In genomic region chr12:78580296-78580695, GRCh38 we compare ENCODE assay signal across 19 cellular contexts.
"Had no signal": no experiment of that assay in that cellular context is flagged by ENCODE, and none has a peak within 500 bp of the region (broad histone marks: within the 10 kb centered on the region; RNA-seq: fewer than 3 reads in every experiment).

No MANE protein-coding gene starts in this region.

- DNase-seq: effector memory CD8-positive, alpha-beta T cell; esophagus squamous epithelium; foreskin fibroblast; immature natural killer cell; kidney; left colon; mucosa of descending colon; naive thymus-derived CD8-positive, alpha-beta T cell; ovary; right cardiac atrium; stimulated activated CD4-positive, alpha-beta T cell treated with anti-CD3 and anti-CD28 coated beads, Interleukin-15, amount 100 ng/mL, for 24 hours; stimulated activated CD4-positive, alpha-beta T cell treated with anti-CD3 and anti-CD28 coated beads, Interleukin-1b, Interleukin-23, amount 100 ng/mL, for 48 hours; stimulated activated CD4-positive, alpha-beta T cell treated with anti-CD3 and anti-CD28 coated beads, Interleukin-4, amount 100 ng/mL, for 24 hours; tibial artery; upper lobe of right lung had no signal

- ATAC-seq: effector memory CD8-positive, alpha-beta T cell; gastroesophageal sphincter; left colon; mucosa of descending colon; naive thymus-derived CD8-positive, alpha-beta T cell; right cardiac atrium; stimulated activated memory B cell treated with anti-CD40 and anti-IgM and Interleukin-4, amounts not matched to agents 10 μg/mL and 1 μg/mL and 100 μg/mL, for 72 hours; upper lobe of right lung had no signal

- H3K27me3 ChIP-seq: esophagus squamous epithelium, gastroesophageal sphincter, ovary, tibial artery, upper lobe of right lung, vagina had no signal

- H3K4me3 ChIP-seq: esophagus squamous epithelium, gastroesophageal sphincter, mucosa of descending colon, ovary, smooth muscle cell, tibial artery, upper lobe of right lung, vagina had no signal

- H3K27ac ChIP-seq: esophagus squamous epithelium, gastroesophageal sphincter, ovary, tibial artery, upper lobe of right lung, vagina had no signal

- FAIRE-seq: kidney had no signal

- H3K4me1 ChIP-seq: esophagus squamous epithelium, gastroesophageal sphincter, tibial artery, upper lobe of right lung, vagina had no signal

- H3K36me3 ChIP-seq: esophagus squamous epithelium, gastroesophageal sphincter, ovary, tibial artery, upper lobe of right lung, vagina had no signal

- H3K9me3 ChIP-seq: esophagus squamous epithelium, ovary, upper lobe of right lung, vagina had no signal

- H3K4me2 ChIP-seq: smooth muscle cell had no signal
